1 cellular context compared by ENCODE assay signal in the genomic region with DNA sequence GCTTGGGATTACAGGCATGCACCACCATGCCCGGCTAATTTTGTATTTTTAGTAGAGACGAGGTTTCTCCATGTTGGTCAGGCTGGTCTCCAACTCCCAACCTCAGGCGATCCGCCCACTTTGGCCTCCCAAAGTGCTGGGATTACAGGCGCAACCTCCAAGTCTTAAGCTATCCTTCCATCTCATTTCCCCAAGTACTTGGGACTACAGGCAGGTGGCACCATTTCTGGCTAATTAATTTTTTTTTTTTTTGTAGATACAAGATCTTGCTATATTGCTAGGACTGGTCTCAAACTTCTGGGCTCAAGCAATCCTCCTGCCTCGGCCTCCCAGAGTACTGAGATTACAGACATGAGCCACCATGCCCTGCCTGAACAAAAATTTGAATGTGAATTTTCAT. TPM values are rescaled to one million over a fixed set of nuclear protein-coding genes. Genes with fewer than 3 reads are reported as not detected.
"Had no signal": no experiment of that assay in that cellular context is flagged by ENCODE, and none has a peak within 500 bp of the region (broad histone marks: within the 10 kb centered on the region; RNA-seq: fewer than 3 reads in every experiment).

No MANE protein-coding gene starts in this region.

RNA-seq across cellular contexts. Expression of gene LRRC75A, which starts 33.6 kb away (rescaled TPM):
- polyA plus RNA-seq: keratinocyte had no signal
